Comparison of ENCODE assay signal across 8 cellular contexts in genomic region chr4:143186634-143187033, GRCh38. TPM values are rescaled to one million over a fixed set of nuclear protein-coding genes. Genes with fewer than 3 reads are reported as not detected.
DNase-seq lines count a peak whose midpoint lies in the region.

No MANE protein-coding gene starts in this region.

- H3K4me3 Mint-ChIP-seq in activated CD4-positive, alpha-beta memory T cell treated with anti-CD3 and anti-CD28 coated beads, Interleukin-2, amount 10 ng/mL, durations not matched to agents 7 days and 5 days: peak overlapping the region; percentile 87
- H3K4me3 Mint-ChIP-seq in immature natural killer cell: peak overlapping the region; percentile 94 to 99 (median 95)

- no peaks in the 10 kb centered on the region for H3K27me3 ChIP-seq in stomach smooth muscle (ENCODE audit: control insufficient read depth in 1 of 2, insufficient read depth in 2 of 2, low read length in 2 of 2)

- H3K9ac ChIP-seq in stomach smooth muscle (ENCODE audit: low read length in 2 of 2): peak overlapping the region; percentile 43 to 87

- peak overlapping the region; percentile 84 to 90 for H3K4me3 ChIP-seq in stomach smooth muscle (ENCODE audit: low read length in 2 of 2)

- H3K36me3 ChIP-seq in stomach smooth muscle (ENCODE audit: control insufficient read depth in 2 of 2, insufficient read depth in 2 of 2, low read length in 2 of 2): peaks cover 0 to 10% of the 10 kb centered on the region in 2 donors

- no peaks in the 10 kb centered on the region for H3K9me3 ChIP-seq in stomach smooth muscle (ENCODE audit: control insufficient read depth in 2 of 2, low read length in 2 of 2)

- H3K4me1 Mint-ChIP-seq in activated CD4-positive, alpha-beta memory T cell treated with anti-CD3 and anti-CD28 coated beads, Interleukin-2, amount 10 ng/mL, durations not matched to agents 7 days and 5 days: peaks cover 53% of the 10 kb centered on the region
- H3K4me1 Mint-ChIP-seq in immature natural killer cell: peaks cover 67 to 91% of the 10 kb centered on the region in 2 donors

- no peaks in the 10 kb centered on the region for H3K9me3 Mint-ChIP-seq in activated CD4-positive, alpha-beta memory T cell treated with anti-CD3 and anti-CD28 coated beads, Interleukin-2, amount 10 ng/mL, durations not matched to agents 7 days and 5 days
- H3K9me3 Mint-ChIP-seq in immature natural killer cell: no peaks in the 10 kb centered on the region

- CTCF ChIA-PET in activated CD4-positive, alpha-beta memory T cell treated with anti-CD3 and anti-CD28 coated beads, Interleukin-2, amount 10 ng/mL, durations not matched to agents 7 days and 5 days (lab: Charles Lee): no interaction called here

- H3K36me3 Mint-ChIP-seq in activated CD4-positive, alpha-beta memory T cell treated with anti-CD3 and anti-CD28 coated beads, Interleukin-2, amount 10 ng/mL, durations not matched to agents 7 days and 5 days (ENCODE audit: low read depth): peaks cover 54% of the 10 kb centered on the region
- H3K36me3 Mint-ChIP-seq in immature natural killer cell: peaks cover 0 to 18% (median 6%) of the 10 kb centered on the region in 3 donors

- POLR2A ChIA-PET in activated CD4-positive, alpha-beta memory T cell treated with anti-CD3 and anti-CD28 coated beads, Interleukin-2, amount 10 ng/mL, durations not matched to agents 7 days and 5 days (lab: Charles Lee): no interaction called here

- DNase-seq in DMS 273 (lab: John Stamatoyannopoulos, UW; ENCODE audit: unreplicated experiment) (peak; percentile 13), DMS 273 treated with DMSO at 0.1 percent for 48 hours (lab: John Stamatoyannopoulos, UW) (no peak), immature natural killer cell (peak in 2 of 3 donors; percentile 14 to 20), LoVo (ENCODE audit: low spot score) (no peak)
- no peak for DNase-seq in activated CD4-positive, alpha-beta memory T cell treated with anti-CD3 and anti-CD28 coated beads, Interleukin-2, amount 10 ng/mL, durations not matched to agents 7 days and 5 days
- no peak for DNase-seq in stimulated activated CD4-positive, alpha-beta T cell treated with anti-CD3 and anti-CD28 coated beads, Interleukin-4, amount 100 ng/mL, for 24 hours
- DNase-seq in activated CD4-positive, CD25-positive, alpha-beta regulatory T cell (lab: John Stamatoyannopoulos, UW): no peak

- H3K27ac ChIP-seq in stomach smooth muscle (ENCODE audit: low read length): no peak overlapping the region

- no peaks in the 10 kb centered on the region for H3K27me3 Mint-ChIP-seq in activated CD4-positive, alpha-beta memory T cell treated with anti-CD3 and anti-CD28 coated beads, Interleukin-2, amount 10 ng/mL, durations not matched to agents 7 days and 5 days
- H3K27me3 Mint-ChIP-seq in immature natural killer cell (ENCODE audit: low read depth in 3 of 3): peaks cover 0 to 6% (median 5%) of the 10 kb centered on the region in 3 donors

- peaks cover 8% of the 10 kb centered on the region for H3K4me1 ChIP-seq in stomach smooth muscle (ENCODE audit: control insufficient read depth, insufficient read depth, low read length)

- peak overlapping the region; percentile 90 for H3K27ac Mint-ChIP-seq in activated CD4-positive, alpha-beta memory T cell treated with anti-CD3 and anti-CD28 coated beads, Interleukin-2, amount 10 ng/mL, durations not matched to agents 7 days and 5 days
- peak overlapping the region; percentile 96 to 99 (median 97) for H3K27ac Mint-ChIP-seq in immature natural killer cell

RNA-seq across cellular contexts. Expression of gene USP38, which starts 1.9 kb away (rescaled TPM):
- total RNA-seq in activated CD4-positive, alpha-beta memory T cell treated with anti-CD3 and anti-CD28 coated beads, Interleukin-2, amount 10 ng/mL, durations not matched to agents 7 days and 5 days: 10 to 100 TPM; 25.9 to 27.9 TPM
- 10 to 100 TPM; 19.7 to 31.5 (median 25.4) TPM for polyA plus RNA-seq in immature natural killer cell

Comparison
In these comparisons a context has a peak if more than half of its experiments do, and no peak if none do; other contexts are left out.
1. DNase-seq: peak in DMS 273 (single experiment) and immature natural killer cell (2 of 3); none in DMS 273 treated with DMSO at 0.1 percent for 48 hours (single experiment), activated CD4-positive, alpha-beta memory T cell treated with anti-CD3 and anti-CD28 coated beads, Interleukin-2, amount 10 ng/mL, durations not matched to agents 7 days and 5 days (single experiment), LoVo (single experiment), stimulated activated CD4-positive, alpha-beta T cell treated with anti-CD3 and anti-CD28 coated beads, Interleukin-4, amount 100 ng/mL, for 24 hours (single experiment) and activated CD4-positive, CD25-positive, alpha-beta regulatory T cell (0 of 4).